ENCODE assay signal across 8 cellular contexts in the genomic region with DNA sequence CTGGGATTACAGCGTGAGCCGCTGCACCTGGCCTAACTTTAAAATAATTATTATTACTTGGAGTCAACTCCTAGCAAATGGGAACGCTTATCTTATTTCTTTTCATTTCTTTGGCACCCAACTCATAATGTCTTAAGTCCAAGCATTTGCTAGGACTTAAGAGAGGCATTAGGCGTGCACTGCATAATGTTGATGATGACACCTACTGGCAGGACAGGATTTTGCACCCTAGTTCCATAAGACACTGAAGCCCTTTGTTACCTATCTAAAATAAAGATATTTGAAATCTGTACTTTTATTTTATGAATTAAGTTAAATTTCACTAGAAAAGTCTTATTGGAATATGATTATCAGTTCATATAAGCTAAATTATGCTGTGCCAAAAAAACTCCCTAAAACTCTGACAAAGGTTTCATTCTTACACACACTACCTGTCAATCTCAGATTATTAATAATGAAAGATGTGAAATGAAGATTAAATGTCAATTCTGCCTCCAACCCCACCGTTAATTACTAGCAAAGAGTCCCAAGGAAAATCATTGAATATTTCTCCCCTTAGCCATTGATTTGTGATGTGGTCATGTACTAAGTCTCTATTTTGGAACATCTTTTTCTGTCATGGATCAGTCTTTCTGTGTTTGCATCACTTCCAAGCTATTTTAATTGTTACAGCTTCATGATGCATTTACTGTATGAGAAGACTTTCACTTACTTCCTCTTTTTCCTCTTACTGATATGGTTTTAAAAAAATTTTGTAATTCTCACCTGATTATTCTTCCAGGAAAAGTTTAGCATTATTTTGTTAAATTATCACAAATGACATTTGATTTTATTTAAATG. TPM values are rescaled to one million over a fixed set of nuclear protein-coding genes. Genes with fewer than 3 reads are reported as not detected.
DNase-seq lines count a peak whose midpoint lies in the region; ATAC-seq, FAIRE-seq and TF ChIP-seq lines count a peak whose summit lies in the region.

No MANE protein-coding gene starts in this region.

- no peaks in the 10 kb centered on the region for H3K4me1 ChIP-seq in GM23248 (ENCODE audit: insufficient read depth)
- H3K4me1 ChIP-seq in endothelial cell of umbilical vein (ENCODE audit: control insufficient read depth, extremely low read depth, insufficient read depth, low read length) = no peaks in the 10 kb centered on the region
- no peaks in the 10 kb centered on the region for H3K4me1 ChIP-seq in pancreas

- H3K27ac ChIP-seq in GM23248 (no peak overlapping the region), endothelial cell of umbilical vein (ENCODE audit: insufficient read depth, low read depth, low read length) (no peak overlapping the region), pancreas (no peak overlapping the region)

- 25 to 30% methylated on average over 5 of the region's 5 CpGs for WGBS in GM23248 (ENCODE audit: low coverage in 1 of 2, low lambda C conversion rate in 2 of 2, missing lambda C conversion rate in 2 of 2), 2 experiments
- 49 to 50% methylated on average over 5 of the region's 5 CpGs for WGBS in pancreas, 2 donors

- in situ Hi-C loops in GM23248 (cut with MboI) = loop anchor here (25.0 kb wide), 1 partner anchor 502 kb away; no protein-coding TSS in a partner anchor

- dilution Hi-C loops in endothelial cell of umbilical vein (cut with MboI; ENCODE audit: extremely low pct_ligation_motif_present, low sequenced_read_pairs) = no loop called here

- TF ChIP-seq CTCF in endothelial cell of umbilical vein (IDR thresholded peaks at IDR 0.05; ENCODE audit: extremely low read depth in 1 of 2, insufficient read depth in 1 of 2, low read depth in 1 of 2, low read length in 2 of 2) (peak; percentile 67), pancreas (IDR thresholded peaks at IDR 0.05) (peak in 3 of 4 donors; percentile 33 to 38 (median 36))

- no TSS peak for BruUV-seq in endothelial cell of umbilical vein (replicated peaks; lab: Mats Ljungman, UMichigan)

- H2AFZ ChIP-seq in GM23248 (no peak overlapping the region), endothelial cell of umbilical vein (ENCODE audit: low read depth, low read length) (no peak overlapping the region)

- H3K4me2 ChIP-seq in GM23248 (ENCODE audit: unreplicated experiment) = no peak overlapping the region
- H3K4me2 ChIP-seq in endothelial cell of umbilical vein (ENCODE audit: insufficient read depth, low read length) = no peak overlapping the region

- H3K36me3 ChIP-seq in GM23248 (ENCODE audit: low read depth) (no peaks in the 10 kb centered on the region), endothelial cell of umbilical vein (ENCODE audit: control insufficient read depth in 2 of 2, extremely low read depth in 1 of 2, insufficient read depth in 2 of 2, low read length in 2 of 2) (no peaks in the 10 kb centered on the region), pancreas (no peaks in the 10 kb centered on the region)

- intact Hi-C loops in endothelial cell of umbilical vein (cut with micrococcal nuclease) (loop anchor here (1.0 kb wide), 3 partner anchors 411 to 584 kb away; no protein-coding TSS in a partner anchor), pancreas (cut with DNase I) (no loop called here)

- H4K20me1 ChIP-seq in GM23248 (ENCODE audit: insufficient read depth) (no peaks in the 10 kb centered on the region), endothelial cell of umbilical vein (replicated peaks; ENCODE audit: control insufficient read depth, extremely low read depth, insufficient read depth, low read length) (no peaks in the 10 kb centered on the region)

- CTCF ChIA-PET in endothelial cell of umbilical vein (lab: Charles Lee) = interaction anchor here (1.1 kb wide), 1 partner anchor 13 kb away, joined by 3 read pairs; no protein-coding TSS in a partner anchor

- H3K9ac ChIP-seq in GM23248 (no peak overlapping the region), endothelial cell of umbilical vein (replicated peaks; ENCODE audit: extremely low read depth, insufficient read depth, low read length) (no peak overlapping the region)

- TF ChIP-seq POLR2A in endothelial cell of umbilical vein (IDR thresholded peaks at IDR 0.05; ENCODE audit: low read depth, low read length) = no peak

- peak; percentile 64 for FAIRE-seq in endothelial cell of umbilical vein (lab: Jason Lieb, UNC)
- FAIRE-seq in pancreas (lab: Jason Lieb, UNC) = peak; percentile 5

- no peaks in the 10 kb centered on the region for H3F3A ChIP-seq in GM23248 (ENCODE audit: insufficient read depth)

- H3K4me3 ChIP-seq in GM23248 (no peak overlapping the region), endothelial cell of umbilical vein (replicated peaks in 1 of 3; ENCODE audit: insufficient read depth in 1 of 3, low read depth in 1 of 3, low read length in 3 of 3) (no peak overlapping the region), pancreas (no peak overlapping the region)

- DNase-seq in SHP77 (lab: John Stamatoyannopoulos, UW) (peak; percentile 7 to 11), SHP77 treated with DMSO at 0.1 percent for 48 hours (lab: John Stamatoyannopoulos, UW) (no peak), GM23248 (peak; percentile 83), NCI-H526 treated with DMSO at 0.1 percent for 48 hours (lab: John Stamatoyannopoulos, UW) (peak; percentile 22), endothelial cell of umbilical vein (ENCODE audit: low read depth, low spot score) (peak; percentile 73), pancreas (no peak), NCI-H1048 (lab: John Stamatoyannopoulos, UW) (no peak), NOMO-1 treated with DMSO at 0.1 percent for 48 hours (lab: John Stamatoyannopoulos, UW; ENCODE audit: unreplicated experiment) (no peak)

- POLR2A ChIA-PET in endothelial cell of umbilical vein (lab: Charles Lee) = no interaction called here

- peak in 3 of 4 donors; percentile 46 to 78 (median 69) for ATAC-seq in pancreas

- no peaks in the 10 kb centered on the region for H3K9me2 ChIP-seq in GM23248 (ENCODE audit: insufficient read depth)

- H3K9me3 ChIP-seq in GM23248 (ENCODE audit: low read depth) (no peaks in the 10 kb centered on the region), endothelial cell of umbilical vein (replicated peaks; ENCODE audit: control insufficient read depth, insufficient read depth, low read length) (no peaks in the 10 kb centered on the region), pancreas (no peaks in the 10 kb centered on the region)

- H3K27me3 ChIP-seq in GM23248 (replicated peaks; ENCODE audit: insufficient read depth) = no peaks in the 10 kb centered on the region
- H3K27me3 ChIP-seq in endothelial cell of umbilical vein (ENCODE audit: control insufficient read depth in 2 of 2, insufficient read depth in 2 of 2, low read length in 2 of 2) = no peaks in the 10 kb centered on the region
- H3K27me3 ChIP-seq in pancreas = no peaks in the 10 kb centered on the region

- no peaks in the 10 kb centered on the region for H3K79me2 ChIP-seq in GM23248 (ENCODE audit: insufficient read depth)
- H3K79me2 ChIP-seq in endothelial cell of umbilical vein (ENCODE audit: control insufficient read depth, insufficient read depth, low read length) = no peaks in the 10 kb centered on the region

- no peaks in the 10 kb centered on the region for H3K9me1 ChIP-seq in endothelial cell of umbilical vein (replicated peaks; ENCODE audit: control insufficient read depth, extremely low read depth, insufficient read depth, low read length)

TF ChIP-seq in endothelial cell of umbilical vein, 7 proteins besides CTCF, POLR2A, EP300 and RAD21:
- TF ChIP-seq FOS (IDR thresholded peaks at IDR 0.05; ENCODE audit: borderline replicate concordance, insufficient read depth, low read length) (no peak), MYC (IDR thresholded peaks at IDR 0.05; ENCODE audit: low read depth, low read length) (no peak), GATA2 (IDR thresholded peaks at IDR 0.05; ENCODE audit: insufficient read depth, insufficient read length, low read depth, low read length) (no peak), EZH2 (IDR thresholded peaks at IDR 0.05; ENCODE audit: borderline replicate concordance, low read depth, low read length, severe bottlenecking) (no peak), JUN (IDR thresholded peaks at IDR 0.05; ENCODE audit: borderline replicate concordance, insufficient read depth, insufficient read length, low read depth) (no peak), POLR2AphosphoS5 (IDR thresholded peaks at IDR 0.05; ENCODE audit: insufficient read depth, low read depth, low read length) (no peak)
- TF ChIP-seq, protein P1, sequence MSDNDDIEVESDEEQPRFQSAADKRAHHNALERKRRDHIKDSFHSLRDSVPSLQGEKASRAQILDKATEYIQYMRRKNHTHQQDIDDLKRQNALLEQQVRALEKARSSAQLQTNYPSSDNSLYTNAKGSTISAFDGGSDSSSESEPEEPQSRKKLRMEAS (IDR thresholded peaks at IDR 0.05; ENCODE audit: insufficient read depth, insufficient read length) = no peak

RNA-seq across cellular contexts. Expression of a gene that starts 12.7 kb away (rescaled TPM):
- total RNA-seq in GM23248 (2014; rRNA removed; shearing (Covaris generic)) = 157 and 165 TPM in 2 replicates
- polyA plus RNA-seq in GM23248 (2016; fragmentation: Nextera tagmentation; extraction: Ambion mirVana) (103 and 107 TPM in 2 replicates), endothelial cell of umbilical vein (34.6 and 37.6 TPM in 2 replicates), pancreas (1 to 10 TPM in 1 of 2 donors, under 1 TPM in 1; 0.15 to 2.9 TPM)
- total RNA-seq in endothelial cell of umbilical vein (59.5 and 84.2 TPM in 2 replicates), pancreas (1 to 10 TPM in 3 of 6 donors, under 1 TPM in 3; 0.23 to 2.3 (median 0.93) TPM)
- 41.3 and 43.1 TPM in 2 replicates for polyA plus RNA-seq in endothelial cell of umbilical vein (2011; cell fraction: cytosol; rRNA removed)
- 33.1 and 45.9 TPM in 2 replicates for polyA plus RNA-seq in endothelial cell of umbilical vein (2011; cell fraction: nucleus; rRNA removed)
- 48.2 and 91.9 TPM in 2 replicates for polyA plus RNA-seq in endothelial cell of umbilical vein (2012)
- polyA minus RNA-seq in endothelial cell of umbilical vein = 108 and 120 TPM in 2 replicates
- not detected for polyA minus RNA-seq in endothelial cell of umbilical vein (2011; cell fraction: cytosol; rRNA and poly(A)+ RNA removed)
- 55.3 and 76.3 TPM in 2 replicates for polyA minus RNA-seq in endothelial cell of umbilical vein (2011; cell fraction: nucleus; rRNA and poly(A)+ RNA removed)

Comparison
In these comparisons a context has a peak if more than half of its experiments do, and no peak if none do; other contexts are left out.
1. DNase-seq: peak in SHP77 (2 of 2), GM23248 (single experiment), NCI-H526 treated with DMSO at 0.1 percent for 48 hours (single experiment) and endothelial cell of umbilical vein (single experiment); none in SHP77 treated with DMSO at 0.1 percent for 48 hours (single experiment), pancreas (0 of 6), NCI-H1048 (single experiment) and NOMO-1 treated with DMSO at 0.1 percent for 48 hours (single experiment).
2. RNA of a gene that starts 12.7 kb away (total RNA-seq): 157 to 165 TPM in GM23248 and 59.5 to 84.2 TPM in endothelial cell of umbilical vein; 0.23 to 2.3 TPM in pancreas; every median in the first group is over 10 times any median in the second.